Comparison of ENCODE assay signal across 11 cellular contexts in the genomic region with DNA sequence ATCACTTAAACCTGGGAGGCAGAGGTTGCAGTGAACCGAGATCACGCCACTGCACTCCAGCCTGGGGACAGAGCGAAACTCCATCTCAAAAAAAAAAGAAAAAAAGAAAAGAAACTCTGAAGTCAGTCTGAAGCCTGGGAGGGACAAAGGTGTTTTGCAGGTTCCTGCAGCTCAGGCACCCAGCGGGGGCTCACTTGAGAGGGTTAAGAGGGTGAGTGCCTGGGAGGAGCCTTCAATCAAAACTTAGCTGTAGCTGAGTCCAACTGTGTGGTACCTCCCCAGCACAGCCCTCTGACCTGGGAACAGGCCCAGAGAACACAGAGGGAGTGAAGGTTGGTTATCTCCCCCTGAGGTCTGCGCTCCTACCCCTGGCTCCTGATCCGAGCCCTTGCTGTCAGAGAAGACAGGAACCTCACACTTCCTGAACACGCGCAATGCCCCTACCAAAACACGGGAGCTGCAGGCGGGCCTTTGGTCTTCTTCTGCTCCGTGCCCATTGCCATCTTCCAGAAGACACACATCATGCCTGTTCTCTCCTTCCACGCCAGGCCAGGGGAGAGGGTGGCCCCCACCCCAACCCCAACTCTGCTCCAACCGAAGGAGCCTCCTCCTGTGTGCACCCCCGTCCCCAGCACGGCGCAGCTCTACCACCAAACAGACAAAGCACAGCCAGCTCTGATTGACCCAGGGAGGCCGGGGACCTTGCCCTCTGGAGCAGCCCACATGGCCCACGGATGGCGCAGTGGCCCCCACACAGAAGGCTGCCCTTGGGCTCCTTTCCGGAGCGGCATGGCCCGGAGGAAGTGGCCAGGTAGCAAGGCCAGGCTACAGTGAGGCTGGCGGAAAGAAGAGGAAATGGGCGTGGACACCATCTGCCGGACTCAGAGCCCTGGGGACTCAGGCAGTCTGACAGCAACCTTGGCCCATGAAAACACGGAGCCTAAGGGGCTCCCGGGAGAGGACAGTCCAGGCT. TPM values are rescaled to one million over a fixed set of nuclear protein-coding genes. Genes with fewer than 3 reads are reported as not detected.
DNase-seq lines count a peak whose midpoint lies in the region; ATAC-seq and TF ChIP-seq lines count a peak whose summit lies in the region.
"Had no signal": no experiment of that assay in that cellular context is flagged by ENCODE, and none has a peak within 500 bp of the region (broad histone marks: within the 10 kb centered on the region; RNA-seq: fewer than 3 reads in every experiment).

No MANE protein-coding gene starts in this region.

- CTCF ChIA-PET in WTC11 (lab: Charles Lee): interaction anchor here (0.6 to 1.3 kb wide), 2 partner anchors 10 to 112 kb away, joined by 4 to 6 read pairs; no protein-coding TSS in a partner anchor

- H3K4me3 ChIP-seq in BLaER1: peak overlapping the region; percentile 50
- H3K4me3 ChIP-seq: esophagus squamous epithelium, SJSA1 had no signal

- peaks cover 3% of the 10 kb centered on the region; the same call in 1 of the 2 replicates for H3K4me1 Mint-ChIP-seq in WTC11

- TF ChIP-seq CTCF in WTC11 (IDR thresholded peaks at IDR 0.05): no peak

- no peaks in the 10 kb centered on the region for H3K36me3 ChIP-seq in BLaER1
- H3K36me3 ChIP-seq: esophagus squamous epithelium, SJSA1 had no signal

- H3K27ac ChIP-seq in BLaER1: peak overlapping the region; percentile 72
- H3K27ac ChIP-seq: esophagus squamous epithelium, SJSA1 had no signal

- H3K27ac Mint-ChIP-seq in WTC11: no peak overlapping the region

- H3K9ac ChIP-seq in BLaER1: peak overlapping the region; percentile 53; the same call in 1 of the 2 replicates

- intact Hi-C loops in left colon (cut with DNase I, micrococcal nuclease): no loop called here

- ATAC-seq in WTC11: no peak
- peak; percentile 73 for ATAC-seq in left colon

- DNase-seq in G401 (ENCODE audit: low spot score) (peak; percentile 78), WTC11 (ENCODE audit: low spot score) (no peak), left colon (no peak), HuH-7 (ENCODE audit: low spot score) (no peak), NCI-H345 treated with DMSO at 0.1 percent for 48 hours (lab: John Stamatoyannopoulos, UW; ENCODE audit: unreplicated experiment) (no peak), AG08396 (ENCODE audit: low spot score) (no peak), NCI-H1694 treated with DMSO at 0.1 percent for 48 hours (lab: John Stamatoyannopoulos, UW) (no peak)
- DNase-seq: activated CD4-positive, alpha-beta T cell treated with anti-CD3 and anti-CD28 coated beads, Interleukin-2, amount 50 U/mL, for 1 hour; esophagus squamous epithelium had no signal

- in situ Hi-C loops in G401 (cut with HindIII; ENCODE audit: low sequenced_read_pairs): no loop called here

- no peaks in the 10 kb centered on the region for H3K27me3 ChIP-seq in BLaER1

- POLR2A ChIA-PET in WTC11 (lab: Charles Lee): no interaction called here

- H3K4me2 ChIP-seq in BLaER1: peak overlapping the region; percentile 89

- peaks cover 80% of the 10 kb centered on the region for H3K4me1 ChIP-seq in BLaER1
- H3K4me1 ChIP-seq: SJSA1 had no signal

- peaks cover 1% of the 10 kb centered on the region for H3K9me3 ChIP-seq in BLaER1
- H3K9me3 ChIP-seq: esophagus squamous epithelium, SJSA1 had no signal

- no peaks in the 10 kb centered on the region for H4K20me1 ChIP-seq in BLaER1

- H3K27me3 Mint-ChIP-seq in WTC11 (ENCODE audit: low read depth): peaks cover 48% of the 10 kb centered on the region

- no peaks in the 10 kb centered on the region for H3K36me3 Mint-ChIP-seq in WTC11

- no peak overlapping the region for H3K4me3 Mint-ChIP-seq in WTC11

- no peaks in the 10 kb centered on the region for H3K9me3 Mint-ChIP-seq in WTC11

TF ChIP-seq in WTC11, 78 proteins besides CTCF, POLR2A, EP300 and RAD21:
- no peak for TF ChIP-seq ZNF425 (CRISPR knock-in tag; conservative IDR thresholded peaks at IDR 0.05)
- TF ChIP-seq PRDM15 (CRISPR knock-in tag; IDR thresholded peaks at IDR 0.05): 0 out of 2 replicates have a peak, but pooled peaks have one; percentile 17

RNA-seq across cellular contexts. Expression of gene ZC3H18, which starts 20.2 kb away (rescaled TPM):
- 25.8 and 48.9 TPM in 2 replicates for total RNA-seq in G401 (2014; rRNA removed; shearing (Covaris generic))
- total RNA-seq in WTC11 (2021) (57.3 to 65.6 TPM (median 61.8 TPM) in 3 replicates), left colon (10 to 100 TPM; 32.6 to 43.7 TPM)
